13 cellular contexts compared by ENCODE assay signal in genomic region chr11:4704054-4704789, GRCh38. TPM values are rescaled to one million over a fixed set of nuclear protein-coding genes. Genes with fewer than 3 reads are reported as not detected.
DNase-seq lines count a peak whose midpoint lies in the region; ATAC-seq and TF ChIP-seq lines count a peak whose summit lies in the region.
"Had no signal": no experiment of that assay in that cellular context is flagged by ENCODE, and none has a peak within 500 bp of the region (broad histone marks: within the 10 kb centered on the region; RNA-seq: fewer than 3 reads in every experiment).

Gene MMP26 (plus strand): TSS chr11:4704784.

- ATAC-seq in GM18517 (IDR thresholded peaks at IDR 0.05; ENCODE audit: unreplicated experiment) (peak; percentile 78), HG03066 (IDR thresholded peaks at IDR 0.05; ENCODE audit: low read depth, unreplicated experiment) (peak; percentile 53), HG03095 (IDR thresholded peaks at IDR 0.05; ENCODE audit: unreplicated experiment) (no peak)

- H3K4me3 ChIP-seq in esophagus muscularis mucosa: no peak within 1 kb of the TSS

- TF ChIP-seq POLR2A in esophagus muscularis mucosa (IDR thresholded peaks at IDR 0.05; ENCODE audit: low read depth): no peak

- H3K9me3 ChIP-seq in esophagus muscularis mucosa: no peaks in the 10 kb centered on the region

- TF ChIP-seq CTCF in esophagus muscularis mucosa (IDR thresholded peaks at IDR 0.05): no peak

- 37% methylated on average over 5 of the region's 5 CpGs for WGBS in esophagus muscularis mucosa

- H3K4me1 ChIP-seq in esophagus muscularis mucosa: peaks cover 0 to 11% (median 0%) of the 10 kb centered on the region in 4 donors

- H3K27ac ChIP-seq in esophagus muscularis mucosa (replicated peaks in 1 of 4): no peak within 1 kb of the TSS

- no peak for TF ChIP-seq EP300 in esophagus muscularis mucosa (IDR thresholded peaks at IDR 0.05)

- H3K27me3 ChIP-seq in esophagus muscularis mucosa: no peaks in the 10 kb centered on the region

- intact Hi-C loops in esophagus muscularis mucosa (cut with DNase I): no loop called here

- no peaks in the 10 kb centered on the region for H3K36me3 ChIP-seq in esophagus muscularis mucosa

- peak; percentile 83 for DNase-seq in NCI-H2107 treated with DMSO at 0.1 percent for 48 hours (lab: John Stamatoyannopoulos, UW; ENCODE audit: unreplicated experiment)
- peak; percentile 91 for DNase-seq in left kidney (ENCODE audit: low read depth, low spot score)
- DNase-seq in epidermal melanocyte (ENCODE audit: insufficient read length, low spot score): no peak
- no peak for DNase-seq in esophagus muscularis mucosa (ENCODE audit: extremely low spot score)
- DNase-seq in SIG-M5 treated with dmso at 0.1 percent for 504 hours (lab: John Stamatoyannopoulos, UW; ENCODE audit: unreplicated experiment): no peak
- DNase-seq: activated CD8-positive, alpha-beta memory T cell treated with anti-CD3 and anti-CD28 coated beads for 24 hours; DND-41; HFFc6; stimulated activated CD4-positive, alpha-beta T cell treated with anti-CD3 and anti-CD28 coated beads, Interleukin-4, amount 100 ng/mL, for 1 hour had no signal

RNA-seq across cellular contexts. Expression of gene MMP26, which starts in this region (rescaled TPM):
- total RNA-seq in esophagus muscularis mucosa: not detected
- total RNA-seq: HFFc6, OCI-LY7 had no signal

Comparison
In these comparisons a context has a peak if more than half of its experiments do, and no peak if none do; other contexts are left out.
1. DNase-seq: peak in NCI-H2107 treated with DMSO at 0.1 percent for 48 hours (single experiment) and left kidney (single experiment); none in epidermal melanocyte (single experiment), esophagus muscularis mucosa (single experiment) and SIG-M5 treated with dmso at 0.1 percent for 504 hours (single experiment).